In genomic region chr5:111404270-111404769, GRCh38 we compare ENCODE assay signal across 1 cellular context.
A peak's percentile ranks its signal among the peaks of the same experiment; 100 is the strongest.
TF ChIP-seq lines count a peak whose summit lies in the region.

No MANE protein-coding gene starts in this region.

TF ChIP-seq in HepG2, 621 proteins besides CTCF, POLR2A, EP300 and RAD21 (continued from another document and continues in another):
- TF ChIP-seq HIC2 (CRISPR knock-in tag; IDR thresholded peaks at IDR 0.05; ENCODE audit: low read depth) (no peak), NCOA5 (CRISPR knock-in tag; IDR thresholded peaks at IDR 0.05) (no peak), ZNF205 (CRISPR knock-in tag; IDR thresholded peaks at IDR 0.05) (peak; percentile 64; the same call in 1 of the 2 replicates), ZNF614 (CRISPR knock-in tag; IDR thresholded peaks at IDR 0.05; ENCODE audit: borderline replicate concordance) (0 out of 2 replicates have a peak, but pooled peaks have one; percentile 40), ZNF143 (CRISPR knock-in tag; IDR thresholded peaks at IDR 0.05) (no peak), RFXAP (CRISPR knock-in tag; IDR thresholded peaks at IDR 0.05; ENCODE audit: borderline replicate concordance) (0 out of 2 replicates have a peak, but pooled peaks have one; percentile 34), ONECUT2 (CRISPR knock-in tag; IDR thresholded peaks at IDR 0.05) (no peak), HOXA5 (CRISPR knock-in tag; IDR thresholded peaks at IDR 0.05) (peak; percentile 81; the same call in 1 of the 2 replicates), ZNF441 (CRISPR knock-in tag; IDR thresholded peaks at IDR 0.05; ENCODE audit: borderline replicate concordance) (no peak), NONO (IDR thresholded peaks at IDR 0.05) (no peak), NONO (CRISPR knock-in tag; conservative IDR thresholded peaks at IDR 0.05) (peak; percentile 34; the same call in 1 of the 2 replicates), KDM5A (IDR thresholded peaks at IDR 0.05; ENCODE audit: borderline replicate concordance, low read length) (no peak), YEATS4 (CRISPR knock-in tag; IDR thresholded peaks at IDR 0.05; ENCODE audit: borderline replicate concordance) (0 out of 2 replicates have a peak, but pooled peaks have one; percentile 48), ZNF496 (CRISPR knock-in tag; IDR thresholded peaks at IDR 0.05; ENCODE audit: insufficient replicate concordance) (no peak), FOXA1 (IDR thresholded peaks at IDR 0.05) (no peak), FOXA1 (CRISPR knock-in tag; IDR thresholded peaks at IDR 0.05) (peak; percentile 56), MIER3 (CRISPR knock-in tag; IDR thresholded peaks at IDR 0.05; ENCODE audit: borderline replicate concordance) (peak; percentile 57; the same call in 1 of the 2 replicates), HNF4G (IDR thresholded peaks at IDR 0.05; ENCODE audit: borderline replicate concordance, low read depth, low read length) (0 out of 2 replicates have a peak, but pooled peaks have one; percentile 5), HNF4G (CRISPR knock-in tag; IDR thresholded peaks at IDR 0.05; ENCODE audit: borderline replicate concordance, low read depth) (no peak), ZFAT (CRISPR knock-in tag; conservative IDR thresholded peaks at IDR 0.05) (no peak), SCMH1 (CRISPR knock-in tag; IDR thresholded peaks at IDR 0.05; ENCODE audit: borderline replicate concordance) (no peak), TRIM24 (CRISPR knock-in tag; IDR thresholded peaks at IDR 0.05) (no peak), ZBTB38 (CRISPR knock-in tag; IDR thresholded peaks at IDR 0.05) (no peak), GATAD2A (CRISPR knock-in tag; IDR thresholded peaks at IDR 0.05) (peak; percentile 72), JUN (CRISPR knock-in tag; IDR thresholded peaks at IDR 0.05) (no peak), SMARCE1 (IDR thresholded peaks at IDR 0.05; ENCODE audit: borderline replicate concordance) (no peak), SIN3A (IDR thresholded peaks at IDR 0.05; ENCODE audit: borderline replicate concordance, low read depth, low read length) (no peak), ARID5B (CRISPR knock-in tag; IDR thresholded peaks at IDR 0.05) (peak; percentile 88), RCOR2 (CRISPR knock-in tag; IDR thresholded peaks at IDR 0.05) (peak; percentile 48; the same call in 1 of the 2 replicates), KAT2B (IDR thresholded peaks at IDR 0.05; ENCODE audit: borderline replicate concordance, low read depth, low read length) (no peak), MIXL1 (CRISPR knock-in tag; IDR thresholded peaks at IDR 0.05) (peak; percentile 84), HOXA9 (CRISPR knock-in tag; IDR thresholded peaks at IDR 0.05; ENCODE audit: borderline replicate concordance) (no peak), MBNL3 (CRISPR knock-in tag; conservative IDR thresholded peaks at IDR 0.05) (no peak), ZNF280D (CRISPR knock-in tag; IDR thresholded peaks at IDR 0.05) (no peak), NR2C2 (CRISPR knock-in tag; IDR thresholded peaks at IDR 0.05; ENCODE audit: borderline replicate concordance) (no peak), ZNF670 (CRISPR knock-in tag; IDR thresholded peaks at IDR 0.05; ENCODE audit: borderline replicate concordance) (peak; percentile 64; the same call in 1 of the 2 replicates), EEA1 (CRISPR knock-in tag; IDR thresholded peaks at IDR 0.05; ENCODE audit: borderline replicate concordance) (no peak), ZNF138 (CRISPR knock-in tag; IDR thresholded peaks at IDR 0.05; ENCODE audit: low read depth) (no peak), ATM (IDR thresholded peaks at IDR 0.05; ENCODE audit: borderline replicate concordance) (no peak), ZNF326 (CRISPR knock-in tag; IDR thresholded peaks at IDR 0.05; ENCODE audit: borderline replicate concordance) (no peak), SOX6 (IDR thresholded peaks at IDR 0.05) (no peak), SOX6 (CRISPR knock-in tag; IDR thresholded peaks at IDR 0.05) (peak; percentile 88), MED1 (CRISPR knock-in tag; IDR thresholded peaks at IDR 0.05) (peak; percentile 65), MTA1 (CRISPR knock-in tag; IDR thresholded peaks at IDR 0.05; ENCODE audit: borderline replicate concordance) (no peak), ZNF329 (CRISPR knock-in tag; IDR thresholded peaks at IDR 0.05; ENCODE audit: low read depth) (no peak)
- TF ChIP-seq, protein P1, sequence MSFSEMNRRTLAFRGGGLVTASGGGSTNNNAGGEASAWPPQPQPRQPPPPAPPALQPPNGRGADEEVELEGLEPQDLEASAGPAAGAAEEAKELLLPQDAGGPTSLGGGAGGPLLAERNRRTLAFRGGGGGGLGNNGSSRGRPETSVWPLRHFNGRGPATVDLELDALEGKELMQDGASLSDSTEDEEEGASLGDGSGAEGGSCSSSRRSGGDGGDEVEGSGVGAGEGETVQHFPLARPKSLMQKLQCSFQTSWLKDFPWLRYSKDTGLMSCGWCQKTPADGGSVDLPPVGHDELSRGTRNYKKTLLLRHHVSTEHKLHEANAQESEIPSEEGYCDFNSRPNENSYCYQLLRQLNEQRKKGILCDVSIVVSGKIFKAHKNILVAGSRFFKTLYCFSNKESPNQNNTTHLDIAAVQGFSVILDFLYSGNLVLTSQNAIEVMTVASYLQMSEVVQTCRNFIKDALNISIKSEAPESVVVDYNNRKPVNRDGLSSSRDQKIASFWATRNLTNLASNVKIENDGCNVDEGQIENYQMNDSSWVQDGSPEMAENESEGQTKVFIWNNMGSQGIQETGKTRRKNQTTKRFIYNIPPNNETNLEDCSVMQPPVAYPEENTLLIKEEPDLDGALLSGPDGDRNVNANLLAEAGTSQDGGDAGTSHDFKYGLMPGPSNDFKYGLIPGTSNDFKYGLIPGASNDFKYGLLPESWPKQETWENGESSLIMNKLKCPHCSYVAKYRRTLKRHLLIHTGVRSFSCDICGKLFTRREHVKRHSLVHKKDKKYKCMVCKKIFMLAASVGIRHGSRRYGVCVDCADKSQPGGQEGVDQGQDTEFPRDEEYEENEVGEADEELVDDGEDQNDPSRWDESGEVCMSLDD (CRISPR knock-in tag; IDR thresholded peaks at IDR 0.05; ENCODE audit: borderline replicate concordance) = peak; percentile 45; the same call in 1 of the 2 replicates
- TF ChIP-seq, protein P2, sequence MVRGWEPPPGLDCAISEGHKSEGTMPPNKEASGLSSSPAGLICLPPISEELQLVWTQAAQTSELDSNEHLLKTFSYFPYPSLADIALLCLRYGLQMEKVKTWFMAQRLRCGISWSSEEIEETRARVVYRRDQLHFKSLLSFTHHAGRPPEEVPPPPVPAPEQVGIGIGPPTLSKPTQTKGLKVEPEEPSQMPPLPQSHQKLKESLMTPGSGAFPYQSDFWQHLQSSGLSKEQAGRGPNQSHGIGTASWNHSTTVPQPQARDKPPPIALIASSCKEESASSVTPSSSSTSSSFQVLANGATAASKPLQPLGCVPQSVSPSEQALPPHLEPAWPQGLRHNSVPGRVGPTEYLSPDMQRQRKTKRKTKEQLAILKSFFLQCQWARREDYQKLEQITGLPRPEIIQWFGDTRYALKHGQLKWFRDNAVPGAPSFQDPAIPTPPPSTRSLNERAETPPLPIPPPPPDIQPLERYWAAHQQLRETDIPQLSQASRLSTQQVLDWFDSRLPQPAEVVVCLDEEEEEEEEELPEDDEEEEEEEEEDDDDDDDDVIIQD (CRISPR knock-in tag; IDR thresholded peaks at IDR 0.05; ENCODE audit: low read depth) = 0 out of 2 replicates have a peak, but pooled peaks have one; percentile 28
- TF ChIP-seq, protein P3, sequence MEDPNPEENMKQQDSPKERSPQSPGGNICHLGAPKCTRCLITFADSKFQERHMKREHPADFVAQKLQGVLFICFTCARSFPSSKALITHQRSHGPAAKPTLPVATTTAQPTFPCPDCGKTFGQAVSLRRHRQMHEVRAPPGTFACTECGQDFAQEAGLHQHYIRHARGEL (CRISPR knock-in tag; IDR thresholded peaks at IDR 0.05) = no peak
- TF ChIP-seq, protein P4, sequence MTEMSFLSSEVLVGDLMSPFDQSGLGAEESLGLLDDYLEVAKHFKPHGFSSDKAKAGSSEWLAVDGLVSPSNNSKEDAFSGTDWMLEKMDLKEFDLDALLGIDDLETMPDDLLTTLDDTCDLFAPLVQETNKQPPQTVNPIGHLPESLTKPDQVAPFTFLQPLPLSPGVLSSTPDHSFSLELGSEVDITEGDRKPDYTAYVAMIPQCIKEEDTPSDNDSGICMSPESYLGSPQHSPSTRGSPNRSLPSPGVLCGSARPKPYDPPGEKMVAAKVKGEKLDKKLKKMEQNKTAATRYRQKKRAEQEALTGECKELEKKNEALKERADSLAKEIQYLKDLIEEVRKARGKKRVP (CRISPR knock-in tag; IDR thresholded peaks at IDR 0.05) = peak in 1 of 2 experiments; percentile 60; a peak in 1 of 4 replicates
- TF ChIP-seq, protein P5, sequence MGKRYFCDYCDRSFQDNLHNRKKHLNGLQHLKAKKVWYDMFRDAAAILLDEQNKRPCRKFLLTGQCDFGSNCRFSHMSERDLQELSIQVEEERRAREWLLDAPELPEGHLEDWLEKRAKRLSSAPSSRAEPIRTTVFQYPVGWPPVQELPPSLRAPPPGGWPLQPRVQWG (CRISPR knock-in tag; IDR thresholded peaks at IDR 0.05; ENCODE audit: borderline replicate concordance, low read depth) = no peak
